Comparison of ENCODE assay signal across 24 cellular contexts in genomic region chr11:57164317-57164716, GRCh38. TPM values are rescaled to one million over a fixed set of nuclear protein-coding genes. Genes with fewer than 3 reads are reported as not detected.
DNase-seq lines count a peak whose midpoint lies in the region; ATAC-seq, FAIRE-seq and TF ChIP-seq lines count a peak whose summit lies in the region.
"Had no signal": no experiment of that assay in that cellular context is flagged by ENCODE, and none has a peak within 500 bp of the region (broad histone marks: within the 10 kb centered on the region; RNA-seq: fewer than 3 reads in every experiment).

No MANE protein-coding gene starts in this region.

- peaks cover 9% of the 10 kb centered on the region for H3K9me3 Mint-ChIP-seq in neural crest cell
- H3K9me3 Mint-ChIP-seq: T-helper 2 cell treated with Interferon-gamma antibody and Interleukin-4, amounts not matched to agents 5 μg/mL and 100 μg/mL, for 36 hours had no signal

- WGBS in stomach, 5 donors = 67 to 97% (median 90%) methylated on average over 1 of the region's 1 CpG

- H3K4me3 ChIP-seq in Jurkat, Clone E6-1 (ENCODE audit: low read length) = no peak overlapping the region
- H3K4me3 ChIP-seq in stomach = no peak overlapping the region

- H3K9me3 ChIP-seq in stomach = peaks cover 0 to under 1% (median 0%) of the 10 kb centered on the region in 4 donors

- H3K27me3 Mint-ChIP-seq in neural crest cell (ENCODE audit: low read depth) = peaks cover 9% of the 10 kb centered on the region

- intact Hi-C loops in stomach (cut with DNase I; ENCODE audit: low total_unique reads) = no loop called here

- H3K36me3 ChIP-seq in stomach = no peaks in the 10 kb centered on the region

- ATAC-seq in GM21825 (IDR thresholded peaks at IDR 0.05; ENCODE audit: unreplicated experiment) = no peak

- TF ChIP-seq POLR2A in stomach (IDR thresholded peaks at IDR 0.05) (no peak), GM12892 (IDR thresholded peaks at IDR 0.05; ENCODE audit: low read depth, low read length) (no peak)

- no peak for TF ChIP-seq EP300 in stomach (IDR thresholded peaks at IDR 0.05)

- no peak for FAIRE-seq in GM12892 (lab: Jason Lieb, UNC)
- FAIRE-seq: GM19239, HTR-8/SVneo had no signal

- DNase-seq in NCI-H748 (lab: John Stamatoyannopoulos, UW; ENCODE audit: unreplicated experiment) (peak; percentile 66), NCI-H748 treated with DMSO at 0.1 percent for 48 hours (lab: John Stamatoyannopoulos, UW) (no peak), NCI-H2171 (lab: John Stamatoyannopoulos, UW) (peak; percentile 85), neural crest cell (ENCODE audit: low read depth, low spot score) (no peak), stomach (no peak), GM12892 (ENCODE audit: insufficient read length) (no peak)
- peak; percentile 14 for DNase-seq in Jurkat, Clone E6-1 (ENCODE audit: low read depth, low spot score)
- DNase-seq: C1 segment of cervical spinal cord; CD8-positive, alpha-beta memory T cell; GF-D8; GOT3; MM.1S; NCI-H1930; NCI-H2227 treated with DMSO at 0.1 percent for 48 hours; NCI-H510A treated with DMSO at 0.1 percent for 48 hours; NK-92 treated with Interleukin-12 subunit alpha and Interleukin-12 subunit beta, amount 100 ng/mL, for 24 hours; OCI-M1; Right ventricle myocardium superior had no signal

- no peak overlapping the region for H3K4me3 Mint-ChIP-seq in neural crest cell
- H3K4me3 Mint-ChIP-seq: IgD-negative memory B cell; T-helper 2 cell treated with Interferon-gamma antibody and Interleukin-4, amounts not matched to agents 5 μg/mL and 100 μg/mL, for 36 hours had no signal

- peaks cover 0 to 5% (median 0%) of the 10 kb centered on the region in 3 donors for H3K27me3 ChIP-seq in stomach

- peaks cover 3% of the 10 kb centered on the region for H3K36me3 Mint-ChIP-seq in neural crest cell (ENCODE audit: low read depth)
- H3K36me3 Mint-ChIP-seq: CD8-positive, alpha-beta memory T cell had no signal

- peaks cover 0 to 13% (median 3%) of the 10 kb centered on the region in 4 donors for H3K4me1 ChIP-seq in stomach

- no peak for TF ChIP-seq CTCF in neural crest cell (conservative IDR thresholded peaks at IDR 0.05)
- TF ChIP-seq CTCF in stomach (IDR thresholded peaks at IDR 0.05) = no peak

- H3K27ac ChIP-seq in stomach = no peak overlapping the region

- H3K27ac Mint-ChIP-seq in neural crest cell (ENCODE audit: unreplicated experiment) = peak overlapping the region; percentile 72
- H3K27ac Mint-ChIP-seq: CD8-positive, alpha-beta memory T cell; IgD-negative memory B cell; T-helper 2 cell treated with Interferon-gamma antibody and Interleukin-4, amounts not matched to agents 5 μg/mL and 100 μg/mL, for 36 hours had no signal

- peaks cover 11% of the 10 kb centered on the region for H3K4me1 Mint-ChIP-seq in neural crest cell
- H3K4me1 Mint-ChIP-seq: CD8-positive, alpha-beta memory T cell; IgD-negative memory B cell had no signal

RNA-seq across cellular contexts. Expression of gene LRRC55, which starts 17.4 kb away (rescaled TPM):
- not detected for polyA plus RNA-seq in Jurkat, Clone E6-1 (2012; ENCODE audit: insufficient read depth, insufficient read length)
- 6.0 and 6.4 TPM in 2 replicates for total RNA-seq in neural crest cell
- under 1 TPM in 1 of 5 donors, not detected in 4; 0.73 TPM for total RNA-seq in stomach
- under 1 TPM in 1 of 3 donors, not detected in 2; 0.08 TPM for polyA plus RNA-seq in stomach
- not detected for polyA plus RNA-seq in GM12892 (2012; ENCODE audit: missing spikeins)
- total RNA-seq: CD8-positive, alpha-beta memory T cell; LHCN-M2 had no signal
- polyA plus RNA-seq: CD8-positive, alpha-beta memory T cell; IgD-negative memory B cell had no signal

Comparison
In these comparisons a context has a peak if more than half of its experiments do, and no peak if none do; other contexts are left out.
1. DNase-seq: peak in NCI-H748 (single experiment), Jurkat, Clone E6-1 (single experiment) and NCI-H2171 (single experiment); none in NCI-H748 treated with DMSO at 0.1 percent for 48 hours (single experiment), neural crest cell (single experiment), stomach (single experiment) and GM12892 (single experiment).